ENCODE assay signal across 8 cellular contexts in genomic region chr12:12349711-12350665, GRCh38. TPM values are rescaled to one million over a fixed set of nuclear protein-coding genes. Genes with fewer than 3 reads are reported as not detected.
DNase-seq lines count a peak whose midpoint lies in the region; ATAC-seq and TF ChIP-seq lines count a peak whose summit lies in the region.

Gene MANSC1 (minus strand): TSS chr12:12350242. CDS start chr12:12343314, 6,928 bp downstream.

- H3K4me1 ChIP-seq in skeletal muscle satellite cell (ENCODE audit: control insufficient read depth, insufficient read depth, low read length): no peaks in the 10 kb centered on the region

- H3K9me3 ChIP-seq in skeletal muscle satellite cell (replicated peaks; ENCODE audit: low read length): no peaks in the 10 kb centered on the region

- H3K4me2 ChIP-seq in skeletal muscle satellite cell (ENCODE audit: low read length): peak within 1 kb of the TSS; percentile 97

- peak within 1 kb of the TSS; percentile 71 for H3K9ac ChIP-seq in skeletal muscle satellite cell (ENCODE audit: low read depth, low read length)

- H3K4me3 ChIP-seq in GM12865 (ENCODE audit: low read depth, low read length) (peak within 1 kb of the TSS; percentile 55), skeletal muscle satellite cell (ENCODE audit: low read length) (peak within 1 kb of the TSS; percentile 75)

- peaks cover 3% of the 10 kb centered on the region for H3K27me3 ChIP-seq in skeletal muscle satellite cell (ENCODE audit: control insufficient read depth, insufficient read depth, low read length)

- ATAC-seq in GM18520 (IDR thresholded peaks at IDR 0.05; ENCODE audit: unreplicated experiment) (no peak), HG02759 (IDR thresholded peaks at IDR 0.05; ENCODE audit: unreplicated experiment) (no peak)

- DNase-seq in GM12865 (ENCODE audit: low read depth): peak; percentile 42
- DNase-seq in NCI-H1105 (lab: John Stamatoyannopoulos, UW): peak; percentile 68
- DNase-seq in caudate nucleus (lab: John Stamatoyannopoulos, UW): peak in 56 of 61 donors; percentile 10 to 82 (median 61)
- DNase-seq in iPS-NIHi7 (ENCODE audit: extremely low spot score): peak; percentile 59

- H3K36me3 ChIP-seq in skeletal muscle satellite cell (ENCODE audit: insufficient read depth, low read length): no peaks in the 10 kb centered on the region

- TF ChIP-seq CTCF in GM12865 (IDR thresholded peaks at IDR 0.05; ENCODE audit: insufficient read depth, low read depth, low read length, missing control alignments) (peak; percentile 38), VCaP (conservative IDR thresholded peaks at IDR 0.05) (peak; percentile 63)

- H3K27ac ChIP-seq in VCaP (peak within 1 kb of the TSS; percentile 97), caudate nucleus (ENCODE audit: low read depth, low read length) (peak within 1 kb of the TSS; percentile 89)

RNA-seq across cellular contexts. Expression of gene MANSC1, which starts in this region (rescaled TPM):
- 2.0 and 2.4 TPM in 2 replicates for total RNA-seq in skeletal muscle satellite cell (2012; rRNA removed)
